ENCODE assay signal across 9 cellular contexts in genomic region chr22:37283393-37283937, GRCh38. TPM values are rescaled to one million over a fixed set of nuclear protein-coding genes. Genes with fewer than 3 reads are reported as not detected.
DNase-seq lines count a peak whose midpoint lies in the region; ATAC-seq and TF ChIP-seq lines count a peak whose summit lies in the region.
"Had no signal": no experiment of that assay in that cellular context is flagged by ENCODE, and none has a peak within 500 bp of the region (broad histone marks: within the 10 kb centered on the region; RNA-seq: fewer than 3 reads in every experiment).

No MANE protein-coding gene starts in this region.

- H3K4me3 ChIP-seq in AG04450 (ENCODE audit: low read depth, low read length): no peak overlapping the region
- H3K4me3 ChIP-seq in Karpas-422 (ENCODE audit: low read length): peak overlapping the region; percentile 55
- H3K4me3 ChIP-seq in SJCRH30: no peak overlapping the region

- no peak overlapping the region; the same call in 1 of the 2 replicates for H2AFZ ChIP-seq in Karpas-422 (ENCODE audit: low read length)

- peak overlapping the region; percentile 86 for H3K4me2 ChIP-seq in Karpas-422 (ENCODE audit: low read depth, low read length, poor library complexity, severe bottlenecking)

- peaks cover 43% of the 10 kb centered on the region for H3K4me1 ChIP-seq in Karpas-422 (ENCODE audit: low read length)
- no peaks in the 10 kb centered on the region for H3K4me1 ChIP-seq in SJCRH30

- peak; percentile 21 for ATAC-seq in left colon
- no peak for ATAC-seq in activated CD4-positive, CD25-positive, alpha-beta regulatory T cell treated with anti-CD3 and anti-CD28 coated beads, Interleukin-2, amount 50 U/mL, for 24 hours

- intact Hi-C loops in left colon (cut with DNase I, micrococcal nuclease): no loop called here

- no peak for DNase-seq in AG04450 (ENCODE audit: low read depth, low spot score)
- DNase-seq in Karpas-422: peak; percentile 73
- DNase-seq in activated naive CD4-positive, alpha-beta T cell treated with Interleukin-2 at 50 U/mL for 16 hours: peak; percentile 40
- peak in 1 of 2 donors; percentile 67 for DNase-seq in left colon
- DNase-seq in NCI-H2107 (lab: John Stamatoyannopoulos, UW): no peak
- no peak for DNase-seq in 8988T
- no peak for DNase-seq in SJCRH30
- DNase-seq: occipital lobe had no signal

- H3K27me3 ChIP-seq in AG04450 (ENCODE audit: control insufficient read depth, insufficient read depth, low read length) (peaks cover 7% of the 10 kb centered on the region), Karpas-422 (ENCODE audit: low read length) (no peaks in the 10 kb centered on the region), SJCRH30 (no peaks in the 10 kb centered on the region; the same call in 1 of the 2 replicates)

- H3K9me2 ChIP-seq in Karpas-422 (replicated peaks; ENCODE audit: insufficient read depth, low read length): no peaks in the 10 kb centered on the region

- POLR2A ChIA-PET in AG04450 (lab: Yijun Ruan, JAX): no interaction called here

- peaks cover 4% of the 10 kb centered on the region for H3K9me3 ChIP-seq in AG04450 (ENCODE audit: control insufficient read depth, insufficient read depth, low read length)
- H3K9me3 ChIP-seq in Karpas-422 (ENCODE audit: low read length): no peaks in the 10 kb centered on the region
- no peaks in the 10 kb centered on the region for H3K9me3 ChIP-seq in SJCRH30 (replicated peaks)

- TF ChIP-seq CTCF in AG04450 (IDR thresholded peaks at IDR 0.05; ENCODE audit: low read depth, low read length): peak; percentile 50

- no peak overlapping the region for H3K27ac ChIP-seq in AG04450 (ENCODE audit: low read depth, low read length)
- peak overlapping the region; percentile 92 for H3K27ac ChIP-seq in Karpas-422 (ENCODE audit: low read length)
- H3K27ac ChIP-seq in SJCRH30: no peak overlapping the region

- peak overlapping the region; percentile 63 for H3K9ac ChIP-seq in Karpas-422 (ENCODE audit: low read length)

- CTCF ChIA-PET in AG04450 (lab: Charles Lee): interaction anchor here (0.6 to 1.2 kb wide), 5 partner anchors 11 to 241 kb away, joined by 3 to 4 read pairs (median 3); no protein-coding TSS in a partner anchor

- H3K36me3 ChIP-seq in Karpas-422 (ENCODE audit: insufficient read depth, low read length) (no peaks in the 10 kb centered on the region), SJCRH30 (no peaks in the 10 kb centered on the region)

- H4K20me1 ChIP-seq in Karpas-422 (ENCODE audit: insufficient read depth, low read depth, low read length): no peaks in the 10 kb centered on the region

- H3K79me2 ChIP-seq in Karpas-422 (ENCODE audit: low read length): no peaks in the 10 kb centered on the region

RNA-seq across cellular contexts. Expression of gene CYTH4, which starts 1.2 kb away (rescaled TPM):
- 0.33 and 0.82 TPM in 2 replicates for polyA plus RNA-seq in AG04450 (2011; rRNA removed)
- 0.48 and 3.1 TPM in 2 replicates for polyA minus RNA-seq in AG04450 (2011; rRNA and poly(A)+ RNA removed)
- total RNA-seq in Karpas-422 (2014; rRNA removed; shearing (Covaris generic); ENCODE audit: low replicate concordance): 11.1 and 12.6 TPM in 2 replicates
- 10 to 100 TPM in 1 of 2 donors, 1 to 10 TPM in 1; 2.6 to 10.4 TPM for total RNA-seq in left colon
- not detected in 2 replicates for total RNA-seq in SJCRH30 (2014; rRNA removed; shearing (Covaris generic))

RNA-seq across cellular contexts. Expression of gene RAC2, which starts 39.4 kb away (rescaled TPM):
- polyA plus RNA-seq in AG04450 (2011; rRNA removed): 25.0 and 35.9 TPM in 2 replicates
- polyA minus RNA-seq in AG04450 (2011; rRNA and poly(A)+ RNA removed): 28.9 and 38.2 TPM in 2 replicates
- 251 and 294 TPM in 2 replicates for total RNA-seq in Karpas-422 (2014; rRNA removed; shearing (Covaris generic); ENCODE audit: low replicate concordance)
- 10 to 100 TPM; 20.9 to 22.6 TPM for total RNA-seq in left colon
- total RNA-seq in SJCRH30 (2014; rRNA removed; shearing (Covaris generic)): not detected in 2 replicates
- total RNA-seq: occipital lobe had no signal

Comparison
In these comparisons a context has a peak if more than half of its experiments do, and no peak if none do; other contexts are left out.
1. DNase-seq: peak in Karpas-422 (single experiment) and activated naive CD4-positive, alpha-beta T cell treated with Interleukin-2 at 50 U/mL for 16 hours (single experiment); none in AG04450 (single experiment), NCI-H2107 (single experiment), 8988T (single experiment) and SJCRH30 (0 of 2).
2. RNA of gene RAC2, which starts 39.4 kb away (total RNA-seq): 251 to 294 TPM in Karpas-422 and 20.9 to 22.6 TPM in left colon; not detected in SJCRH30; every median in the first group is over 10 times any median in the second.